In the genomic region with DNA sequence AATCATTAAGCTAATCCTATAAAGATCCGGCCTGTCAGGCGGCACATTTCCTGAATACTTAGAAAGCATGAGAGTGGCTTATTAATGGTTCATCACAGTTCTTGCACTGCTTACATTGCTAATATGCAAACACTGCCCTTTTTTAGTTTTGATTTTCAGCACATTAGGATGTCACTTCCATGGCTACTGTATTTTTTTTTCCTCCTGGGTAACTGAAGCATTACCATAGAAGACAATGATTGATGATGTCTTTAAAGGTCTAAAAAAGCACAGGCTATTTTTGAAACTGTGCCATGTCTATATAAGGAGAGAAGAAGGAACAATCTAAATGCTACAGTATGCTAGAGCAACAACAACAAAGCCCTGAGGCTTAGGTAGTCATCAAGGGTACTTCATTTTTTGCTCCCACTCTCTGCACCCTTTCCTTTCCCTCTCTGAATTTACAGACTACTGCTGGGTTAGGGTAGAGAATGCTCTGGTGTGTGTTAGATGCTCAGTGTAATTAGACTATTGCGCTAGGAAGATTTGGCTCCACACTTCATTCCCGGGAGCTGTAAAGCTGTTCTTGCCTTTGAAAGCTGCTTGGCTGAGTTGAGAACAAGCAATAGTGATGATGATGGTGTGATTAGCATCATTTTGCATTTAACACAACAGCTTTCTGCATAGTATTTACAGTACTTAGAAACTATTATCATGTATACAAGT, we compare ENCODE assay signal across 11 cellular contexts.
A peak's percentile ranks its signal among the peaks of the same experiment; 100 is the strongest.
DNase-seq lines count a peak whose midpoint lies in the region; ATAC-seq, FAIRE-seq and TF ChIP-seq lines count a peak whose summit lies in the region.
"Had no signal": no experiment of that assay in that cellular context is flagged by ENCODE, and none has a peak within 500 bp of the region (broad histone marks: within the 10 kb centered on the region; RNA-seq: fewer than 3 reads in every experiment).

No MANE protein-coding gene starts in this region.

- no peaks in the 10 kb centered on the region for H3K23me2 ChIP-seq in H1 (ENCODE audit: low read depth, low read length)

- no peak overlapping the region for H2AFZ ChIP-seq in Karpas-422 (ENCODE audit: low read length)
- 0 out of 2 replicates have a peak overlapping the region, but pooled peaks have one; percentile 6 for H2AFZ ChIP-seq in H1 (ENCODE audit: low read length)

- no peak overlapping the region for H3K4ac ChIP-seq in H1 (replicated peaks; ENCODE audit: insufficient read length, low read depth, low read length)

- no peak for TF ChIP-seq RAD21 in H1 (IDR thresholded peaks at IDR 0.05 in 1 of 2, conservative IDR thresholded peaks at IDR 0.05 in 1 of 2; ENCODE audit: low read depth in 2 of 2, low read length in 2 of 2)

- intact Hi-C loops in Right ventricle myocardium superior (cut with DNase I) (no loop called here), lower leg skin (cut with DNase I; ENCODE audit: low total_unique reads) (loop anchor here (5.0 kb wide), 1 partner anchor 430 kb away; no protein-coding TSS in a partner anchor)

- H2BK5ac ChIP-seq in H1 (ENCODE audit: low read depth, low read length): no peak overlapping the region

- H3K27me3 ChIP-seq in cardiac muscle cell (no peaks in the 10 kb centered on the region), Karpas-422 (ENCODE audit: low read length) (no peaks in the 10 kb centered on the region), H1 (replicated peaks in 1 of 4; ENCODE audit: control insufficient read depth in 3 of 4, extremely low read depth in 1 of 4, insufficient read depth in 3 of 4, low read length in 3 of 4) (no peaks in the 10 kb centered on the region)

- H2BK12ac ChIP-seq in H1 (ENCODE audit: low read depth, low read length): no peak overlapping the region

- TF ChIP-seq POLR2A in H1 (IDR thresholded peaks at IDR 0.05; ENCODE audit: control extremely low read depth in 1 of 2, low read depth in 2 of 2, low read length in 2 of 2) (no peak), lower leg skin (IDR thresholded peaks at IDR 0.05) (no peak)

- POLR2A ChIA-PET in H1 (lab: Charles Lee; ENCODE audit: partially characterized antibody): no interaction called here

- CTCF ChIA-PET in H1 (lab: Charles Lee; ENCODE audit: partially characterized antibody): no interaction called here

- no peak overlapping the region for H2BK20ac ChIP-seq in H1 (ENCODE audit: low read length)

- no peak overlapping the region for H4K91ac ChIP-seq in H1 (replicated peaks; ENCODE audit: insufficient read length, low read length)

- no peak for TF ChIP-seq EP300 in H1 (IDR thresholded peaks at IDR 0.05; ENCODE audit: borderline replicate concordance in 1 of 2, low read depth in 2 of 2, low read length in 2 of 2)

- ATAC-seq in Right ventricle myocardium superior (ENCODE audit: poor library complexity): no peak
- ATAC-seq in activated naive CD8-positive, alpha-beta T cell treated with anti-CD3 and anti-CD28 coated beads, Interleukin-2, amount 50 U/mL, for 24 hours: no peak

- no peaks in the 10 kb centered on the region for H3K9me3 Mint-ChIP-seq in activated naive CD8-positive, alpha-beta T cell treated with anti-CD3 and anti-CD28 coated beads, Interleukin-2, amount 50 U/mL, for 24 hours
- H3K9me3 Mint-ChIP-seq: activated naive CD8-positive, alpha-beta T cell treated with anti-CD3 and anti-CD28 coated beads, Interleukin-2, amount 10 ng/mL, durations not matched to agents 7 days and 5 days had no signal

- no peak overlapping the region for H4K5ac ChIP-seq in H1 (ENCODE audit: insufficient read length, low read depth, low read length)

- FAIRE-seq in H1 (lab: Jason Lieb, UNC): peak; percentile 24
- FAIRE-seq: TTC549 had no signal

- no peak overlapping the region for H3K4me3 Mint-ChIP-seq in activated naive CD8-positive, alpha-beta T cell treated with anti-CD3 and anti-CD28 coated beads, Interleukin-2, amount 50 U/mL, for 24 hours
- H3K4me3 Mint-ChIP-seq: activated naive CD8-positive, alpha-beta T cell treated with anti-CD3 and anti-CD28 coated beads, Interleukin-2, amount 10 ng/mL, durations not matched to agents 7 days and 5 days had no signal

- H3K18ac ChIP-seq in H1 (ENCODE audit: extremely low read depth, low read length): no peak overlapping the region; the same call in 1 of the 2 replicates

- no peaks in the 10 kb centered on the region for H3K4me1 Mint-ChIP-seq in activated naive CD8-positive, alpha-beta T cell treated with anti-CD3 and anti-CD28 coated beads, Interleukin-2, amount 50 U/mL, for 24 hours
- H3K4me1 Mint-ChIP-seq: activated naive CD8-positive, alpha-beta T cell treated with anti-CD3 and anti-CD28 coated beads, Interleukin-2, amount 10 ng/mL, durations not matched to agents 7 days and 5 days had no signal

- H3K9ac ChIP-seq in Karpas-422 (ENCODE audit: low read length): 0 out of 2 replicates have a peak overlapping the region, but pooled peaks have one; percentile 16
- H3K9ac ChIP-seq in H1 (replicated peaks in 1 of 4; ENCODE audit: extremely low read depth in 1 of 4, low read depth in 3 of 4, low read length in 3 of 4): no peak overlapping the region

- peaks cover 41% of the 10 kb centered on the region for H3K4me1 ChIP-seq in cardiac muscle cell (ENCODE audit: low read depth)
- peaks cover 24% of the 10 kb centered on the region for H3K4me1 ChIP-seq in Karpas-422 (ENCODE audit: low read length)
- H3K4me1 ChIP-seq in H1 (replicated peaks in 1 of 4; ENCODE audit: control insufficient read depth in 3 of 4, insufficient read depth in 4 of 4, low read length in 3 of 4): peaks cover 3 to 10% (median 9%) of the 10 kb centered on the region in 4 experiments; a peak in 5 of 7 replicates

- 55% methylated on average over 4 of the region's 4 CpGs; no CpG with 5 or more reads in 1 of the 2 experiments for WGBS in H1 (ENCODE audit: extremely low coverage in 1 of 2, insufficient coverage in 1 of 2, insufficient read length in 1 of 2, insufficient replicate concordance in 2 of 2, low coverage in 1 of 2, low lambda C conversion rate in 2 of 2, missing lambda C conversion rate in 1 of 2), 2 experiments
- WGBS in lower leg skin, 2 donors: 68 to 70% methylated on average over 4 of the region's 4 CpGs

- no peaks in the 10 kb centered on the region for H3K36me3 Mint-ChIP-seq in activated naive CD8-positive, alpha-beta T cell treated with anti-CD3 and anti-CD28 coated beads, Interleukin-2, amount 50 U/mL, for 24 hours (ENCODE audit: low read depth)
- H3K36me3 Mint-ChIP-seq: activated naive CD8-positive, alpha-beta T cell treated with anti-CD3 and anti-CD28 coated beads, Interleukin-2, amount 10 ng/mL, durations not matched to agents 7 days and 5 days had no signal

- no peak overlapping the region for H3K27ac Mint-ChIP-seq in activated naive CD8-positive, alpha-beta T cell treated with anti-CD3 and anti-CD28 coated beads, Interleukin-2, amount 50 U/mL, for 24 hours
- H3K27ac Mint-ChIP-seq: activated naive CD8-positive, alpha-beta T cell treated with anti-CD3 and anti-CD28 coated beads, Interleukin-2, amount 10 ng/mL, durations not matched to agents 7 days and 5 days had no signal

- no peak overlapping the region for H3K14ac ChIP-seq in H1 (ENCODE audit: insufficient read length)

- DNase-seq in cardiac muscle cell (ENCODE audit: low read depth in 1 of 2, low spot score in 1 of 2): peak in 1 of 2 donors; percentile 72
- DNase-seq in Right ventricle myocardium superior: no peak
- peak; percentile 70 for DNase-seq in Karpas-422
- peak in 1 of 2 experiments; percentile 9 for DNase-seq in H1 (ENCODE audit: low read depth in 1 of 2, low spot score in 2 of 2)
- no peak for DNase-seq in AG20443 (ENCODE audit: low spot score)
- no peak for DNase-seq in activated naive CD8-positive, alpha-beta T cell treated with anti-CD3 and anti-CD28 coated beads, Interleukin-2, amount 50 U/mL, for 24 hours
- no peak for DNase-seq in cortex of kidney (lab: John Stamatoyannopoulos, UW)
- DNase-seq in lower leg skin (ENCODE audit: low spot score in 2 of 2): no peak
- DNase-seq: activated naive CD8-positive, alpha-beta T cell treated with anti-CD3 and anti-CD28 coated beads, Interleukin-2, amount 10 ng/mL, durations not matched to agents 7 days and 5 days; NCI-H2171 had no signal

- H2AK5ac ChIP-seq in H1 (ENCODE audit: low read depth, low read length): no peak overlapping the region

- H3K9me2 ChIP-seq in Karpas-422 (replicated peaks; ENCODE audit: insufficient read depth, low read length): no peaks in the 10 kb centered on the region

- no peak overlapping the region for H3K56ac ChIP-seq in H1 (replicated peaks; ENCODE audit: insufficient read length, low read depth, low read length)

- no peaks in the 10 kb centered on the region for H3K36me3 ChIP-seq in cardiac muscle cell
- H3K36me3 ChIP-seq in Karpas-422 (ENCODE audit: insufficient read depth, low read length): no peaks in the 10 kb centered on the region
- H3K36me3 ChIP-seq in H1 (ENCODE audit: control insufficient read depth in 2 of 4, insufficient read depth in 4 of 4, low read length in 3 of 4): no peaks in the 10 kb centered on the region

- no peak overlapping the region for H2BK15ac ChIP-seq in H1 (ENCODE audit: low read length)

- no peak overlapping the region for H3K4me3 ChIP-seq in cardiac muscle cell
- peak overlapping the region; percentile 55; the same call in 1 of the 2 replicates for H3K4me3 ChIP-seq in Karpas-422 (ENCODE audit: low read length)
- peak overlapping the region in 1 of 4 experiments; percentile 1; a peak in 1 of 8 replicates for H3K4me3 ChIP-seq in H1 (ENCODE audit: extremely low read depth in 1 of 4, insufficient read depth in 2 of 4, low read depth in 3 of 4, low read length in 4 of 4)
- no peak overlapping the region for H3K4me3 ChIP-seq in lower leg skin (ENCODE audit: low read depth, poor library complexity, severe bottlenecking)

- H2BK120ac ChIP-seq in H1 (replicated peaks; ENCODE audit: low read depth, low read length): no peak overlapping the region

- H3K79me2 ChIP-seq in Karpas-422 (ENCODE audit: low read length) (no peaks in the 10 kb centered on the region), H1 (ENCODE audit: control insufficient read depth in 1 of 2, insufficient read depth in 2 of 2, low read length in 2 of 2) (no peaks in the 10 kb centered on the region)

- no peak overlapping the region for H4K8ac ChIP-seq in H1 (ENCODE audit: extremely low read depth, insufficient read depth, low read length)

- no peaks in the 10 kb centered on the region for H3K79me1 ChIP-seq in H1 (ENCODE audit: low read depth, low read length)

- no peaks in the 10 kb centered on the region for H4K20me1 ChIP-seq in Karpas-422 (ENCODE audit: insufficient read depth, low read depth, low read length)
- H4K20me1 ChIP-seq in H1 (replicated peaks in 1 of 2; ENCODE audit: control insufficient read depth in 1 of 2, insufficient read depth in 2 of 2, low read length in 2 of 2): no peaks in the 10 kb centered on the region

- peak overlapping the region; percentile 73 for H3K4me2 ChIP-seq in Karpas-422 (ENCODE audit: low read depth, low read length, poor library complexity, severe bottlenecking)
- H3K4me2 ChIP-seq in H1 (ENCODE audit: insufficient read depth in 1 of 2, low read depth in 2 of 2, low read length in 2 of 2): peak overlapping the region; percentile 31 to 51; a peak in 3 of 4 replicates

- H3K27ac ChIP-seq in cardiac muscle cell (peak overlapping the region; percentile 97), Karpas-422 (ENCODE audit: low read length) (no peak overlapping the region), H1 (ENCODE audit: low read depth, low read length) (no peak overlapping the region)

- TF ChIP-seq CTCF in cardiac muscle cell (IDR thresholded peaks at IDR 0.05; ENCODE audit: low read depth, low read length): no peak
- no peak for TF ChIP-seq CTCF in H1 (IDR thresholded peaks at IDR 0.05; ENCODE audit: control extremely low read depth in 1 of 3, insufficient read depth in 1 of 3, low read depth in 1 of 3, low read length in 3 of 3)
- no peak for TF ChIP-seq CTCF in lower leg skin (IDR thresholded peaks at IDR 0.05)

- no peak overlapping the region for H3K23ac ChIP-seq in H1 (ENCODE audit: insufficient read length)

- H3K27me3 Mint-ChIP-seq in activated naive CD8-positive, alpha-beta T cell treated with anti-CD3 and anti-CD28 coated beads, Interleukin-2, amount 50 U/mL, for 24 hours: peaks cover 2% of the 10 kb centered on the region
- H3K27me3 Mint-ChIP-seq: activated naive CD8-positive, alpha-beta T cell treated with anti-CD3 and anti-CD28 coated beads, Interleukin-2, amount 10 ng/mL, durations not matched to agents 7 days and 5 days had no signal

- H3K9me3 ChIP-seq in cardiac muscle cell (ENCODE audit: low read depth) (no peaks in the 10 kb centered on the region), Karpas-422 (ENCODE audit: low read length) (no peaks in the 10 kb centered on the region), H1 (ENCODE audit: insufficient read depth in 2 of 2, low read depth in 1 of 2, low read length in 1 of 2) (no peaks in the 10 kb centered on the region)
